ENCODE assay signal across 9 cellular contexts in the genomic region with DNA sequence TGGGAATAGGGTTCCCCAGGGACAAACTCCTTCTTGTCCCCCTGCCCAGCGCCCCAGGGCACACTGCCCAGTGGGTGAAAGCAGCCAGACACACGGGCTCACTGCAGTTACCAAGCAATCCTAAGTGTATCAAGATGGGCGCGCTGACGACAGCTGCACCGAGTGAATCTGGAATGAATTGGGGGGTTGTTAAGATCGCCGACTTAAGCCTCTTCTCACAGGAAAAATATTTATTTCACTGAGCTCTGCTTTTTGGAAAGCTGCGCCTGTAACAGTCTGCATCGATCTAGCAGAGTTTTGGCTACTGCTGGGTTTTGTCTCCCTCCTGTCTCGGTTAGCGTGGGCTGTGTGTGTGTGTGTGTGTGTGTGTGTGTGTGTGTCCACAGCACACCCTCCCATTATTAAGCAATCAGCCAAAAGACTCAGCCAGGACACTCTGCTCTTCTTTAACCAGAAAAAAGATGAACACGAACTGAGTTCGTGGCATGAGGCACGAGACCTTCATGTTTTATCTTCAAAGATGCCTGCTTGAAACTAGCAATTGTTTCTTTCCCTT. TPM values are rescaled to one million over a fixed set of nuclear protein-coding genes. Genes with fewer than 3 reads are reported as not detected.
DNase-seq lines count a peak whose midpoint lies in the region; TF ChIP-seq lines count a peak whose summit lies in the region.
"Had no signal": no experiment of that assay in that cellular context is flagged by ENCODE, and none has a peak within 500 bp of the region (broad histone marks: within the 10 kb centered on the region; RNA-seq: fewer than 3 reads in every experiment).

No MANE protein-coding gene starts in this region.

- peak; percentile 85 for DNase-seq in AG09309 (ENCODE audit: low read depth)
- peak; percentile 10 for DNase-seq in NCI-H82 treated with DMSO at 0.1 percent for 48 hours (lab: John Stamatoyannopoulos, UW; ENCODE audit: unreplicated experiment)
- peak; percentile 90 for DNase-seq in fibroblast of pulmonary artery (ENCODE audit: low read depth)
- DNase-seq in nucleus accumbens (lab: John Stamatoyannopoulos, UW) = peak in 30 of 56 donors; percentile 4 to 61 (median 20)
- no peak for DNase-seq in NCI-H187 (lab: John Stamatoyannopoulos, UW)
- no peak for DNase-seq in CD8-positive, alpha-beta memory T cell
- DNase-seq in H4 (ENCODE audit: low spot score) = no peak
- DNase-seq in NCI-H345 (lab: John Stamatoyannopoulos, UW) = no peak
- DNase-seq: activated CD8-positive, alpha-beta memory T cell treated with anti-CD3 and anti-CD28 coated beads, Interleukin-2, amount 50 U/mL, for 48 hours had no signal

- no peaks in the 10 kb centered on the region for H3K36me3 Mint-ChIP-seq in CD8-positive, alpha-beta memory T cell

- CTCF ChIA-PET in CD8-positive, alpha-beta memory T cell (lab: Charles Lee) = no interaction called here

- POLR2A ChIA-PET in CD8-positive, alpha-beta memory T cell (lab: Charles Lee) = no interaction called here

- peaks cover 0 to 2% (median 0%) of the 10 kb centered on the region in 5 donors for H3K9me3 Mint-ChIP-seq in CD8-positive, alpha-beta memory T cell

- no peaks in the 10 kb centered on the region for H3K36me3 ChIP-seq in CD8-positive, alpha-beta memory T cell (ENCODE audit: insufficient read depth, low read length)

- no peaks in the 10 kb centered on the region for H3K9me3 ChIP-seq in CD8-positive, alpha-beta memory T cell (ENCODE audit: low read length)

- H3K4me1 Mint-ChIP-seq in CD8-positive, alpha-beta memory T cell = no peaks in the 10 kb centered on the region

- TF ChIP-seq CTCF in AG09309 (IDR thresholded peaks at IDR 0.05; ENCODE audit: control insufficient read depth, insufficient read depth, low read depth, low read length, missing control alignments) (no peak), fibroblast of pulmonary artery (IDR thresholded peaks at IDR 0.05; ENCODE audit: low read length, missing control alignments) (no peak)

- H3K4me3 Mint-ChIP-seq in CD8-positive, alpha-beta memory T cell = no peak overlapping the region

- H3K27ac ChIP-seq in CD8-positive, alpha-beta memory T cell (ENCODE audit: low read depth, low read length) = no peak overlapping the region

- no peak overlapping the region for H3K27ac Mint-ChIP-seq in CD8-positive, alpha-beta memory T cell

- H3K4me3 ChIP-seq in AG09309 (ENCODE audit: control insufficient read depth, low read depth, low read length) (peak overlapping the region; percentile 25), fibroblast of pulmonary artery (replicated peaks; ENCODE audit: low read depth, low read length) (peak overlapping the region; percentile 27)
- H3K4me3 ChIP-seq in CD8-positive, alpha-beta memory T cell (ENCODE audit: low read length) = no peak overlapping the region

- no peaks in the 10 kb centered on the region for H3K27me3 ChIP-seq in CD8-positive, alpha-beta memory T cell (ENCODE audit: insufficient read depth, low read length, poor library complexity, severe bottlenecking)

- peaks cover 3 to 23% of the 10 kb centered on the region in 2 donors for H3K27me3 Mint-ChIP-seq in CD8-positive, alpha-beta memory T cell

- no peaks in the 10 kb centered on the region for H3K4me1 ChIP-seq in CD8-positive, alpha-beta memory T cell (ENCODE audit: insufficient read depth, low read length)

RNA-seq across cellular contexts. Expression of gene RIPOR3, which starts 35.9 kb away (rescaled TPM):
- not detected for total RNA-seq in CD8-positive, alpha-beta memory T cell
- 1.8 TPM for polyA plus RNA-seq in CD8-positive, alpha-beta memory T cell
- 0.14 and 0.58 TPM in 2 replicates for total RNA-seq in H4 (2014; rRNA removed; shearing (Covaris generic))

Comparison
In these comparisons a context has a peak if more than half of its experiments do, and no peak if none do; other contexts are left out.
1. DNase-seq: peak in AG09309 (single experiment), NCI-H82 treated with DMSO at 0.1 percent for 48 hours (single experiment), fibroblast of pulmonary artery (single experiment) and nucleus accumbens (30 of 56); none in NCI-H187 (0 of 2), CD8-positive, alpha-beta memory T cell (0 of 5), H4 (single experiment) and NCI-H345 (single experiment).